1 cellular context compared by ENCODE assay signal in the genomic region with DNA sequence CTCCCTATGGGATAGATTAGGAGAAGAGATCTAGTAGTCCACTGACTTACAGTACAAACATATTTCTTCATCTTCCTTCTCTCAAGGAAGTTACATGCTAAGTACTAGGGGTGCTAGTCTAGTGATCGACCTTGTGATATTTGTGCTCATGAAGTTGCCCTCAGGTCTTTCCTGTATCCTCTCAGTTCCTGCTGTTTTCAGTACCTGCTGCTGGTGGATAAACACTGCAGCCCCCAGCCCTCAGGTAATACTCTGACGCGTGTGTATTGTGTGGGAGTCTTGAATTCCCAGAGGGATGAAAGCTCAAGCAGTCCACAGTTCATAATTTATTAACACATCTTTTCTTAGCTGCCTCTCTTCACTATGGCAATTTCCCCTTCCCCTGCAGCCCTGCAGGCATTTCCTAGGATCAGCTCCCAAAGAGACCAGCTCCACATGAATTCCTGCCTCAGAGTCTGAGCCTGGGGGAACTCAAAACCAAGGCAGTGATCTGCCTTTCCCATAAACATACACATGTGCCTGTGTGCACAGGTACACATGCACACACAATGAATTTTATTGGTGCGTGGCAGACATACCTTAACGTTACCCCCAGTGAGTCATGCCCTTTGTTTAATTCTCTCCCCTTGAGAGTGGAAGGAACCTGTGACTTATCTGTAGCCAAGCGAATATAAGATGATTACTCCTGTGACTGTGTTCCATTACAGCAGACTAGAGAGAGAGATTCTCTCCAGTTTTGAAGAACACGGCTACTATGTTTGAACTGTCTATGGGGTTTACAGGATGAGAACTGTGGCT.
TF ChIP-seq lines count a peak whose summit lies in the region.

No MANE protein-coding gene starts in this region.

TF ChIP-seq in HepG2, 621 proteins besides CTCF, POLR2A, EP300 and RAD21:
- TF ChIP-seq ZNF3 (CRISPR knock-in tag; IDR thresholded peaks at IDR 0.05) (no peak), JDP2 (CRISPR knock-in tag; IDR thresholded peaks at IDR 0.05; ENCODE audit: borderline replicate concordance) (no peak), ZZZ3 (CRISPR knock-in tag; IDR thresholded peaks at IDR 0.05; ENCODE audit: borderline replicate concordance) (no peak), MTF1 (CRISPR knock-in tag; IDR thresholded peaks at IDR 0.05) (no peak), SETDB1 (CRISPR knock-in tag; IDR thresholded peaks at IDR 0.05; ENCODE audit: borderline replicate concordance) (no peak), HNRNPLL (IDR thresholded peaks at IDR 0.05; ENCODE audit: low read depth, low read length, poor library complexity, severe bottlenecking) (no peak), DBP (CRISPR knock-in tag; IDR thresholded peaks at IDR 0.05; ENCODE audit: not compliant biosample characterization) (no peak), CCAR2 (optimal IDR thresholded peaks at IDR 0.05; ENCODE audit: low read depth, low read length) (no peak), CENPBD1 (CRISPR knock-in tag; IDR thresholded peaks at IDR 0.05; ENCODE audit: borderline replicate concordance, low read depth) (no peak), MED8 (CRISPR knock-in tag; IDR thresholded peaks at IDR 0.05; ENCODE audit: insufficient replicate concordance) (no peak), ELF3 (CRISPR knock-in tag; IDR thresholded peaks at IDR 0.05) (no peak), ZNF776 (CRISPR knock-in tag; IDR thresholded peaks at IDR 0.05) (no peak), THAP9 (CRISPR knock-in tag; IDR thresholded peaks at IDR 0.05; ENCODE audit: borderline replicate concordance) (no peak)
- TF ChIP-seq, protein P1, sequence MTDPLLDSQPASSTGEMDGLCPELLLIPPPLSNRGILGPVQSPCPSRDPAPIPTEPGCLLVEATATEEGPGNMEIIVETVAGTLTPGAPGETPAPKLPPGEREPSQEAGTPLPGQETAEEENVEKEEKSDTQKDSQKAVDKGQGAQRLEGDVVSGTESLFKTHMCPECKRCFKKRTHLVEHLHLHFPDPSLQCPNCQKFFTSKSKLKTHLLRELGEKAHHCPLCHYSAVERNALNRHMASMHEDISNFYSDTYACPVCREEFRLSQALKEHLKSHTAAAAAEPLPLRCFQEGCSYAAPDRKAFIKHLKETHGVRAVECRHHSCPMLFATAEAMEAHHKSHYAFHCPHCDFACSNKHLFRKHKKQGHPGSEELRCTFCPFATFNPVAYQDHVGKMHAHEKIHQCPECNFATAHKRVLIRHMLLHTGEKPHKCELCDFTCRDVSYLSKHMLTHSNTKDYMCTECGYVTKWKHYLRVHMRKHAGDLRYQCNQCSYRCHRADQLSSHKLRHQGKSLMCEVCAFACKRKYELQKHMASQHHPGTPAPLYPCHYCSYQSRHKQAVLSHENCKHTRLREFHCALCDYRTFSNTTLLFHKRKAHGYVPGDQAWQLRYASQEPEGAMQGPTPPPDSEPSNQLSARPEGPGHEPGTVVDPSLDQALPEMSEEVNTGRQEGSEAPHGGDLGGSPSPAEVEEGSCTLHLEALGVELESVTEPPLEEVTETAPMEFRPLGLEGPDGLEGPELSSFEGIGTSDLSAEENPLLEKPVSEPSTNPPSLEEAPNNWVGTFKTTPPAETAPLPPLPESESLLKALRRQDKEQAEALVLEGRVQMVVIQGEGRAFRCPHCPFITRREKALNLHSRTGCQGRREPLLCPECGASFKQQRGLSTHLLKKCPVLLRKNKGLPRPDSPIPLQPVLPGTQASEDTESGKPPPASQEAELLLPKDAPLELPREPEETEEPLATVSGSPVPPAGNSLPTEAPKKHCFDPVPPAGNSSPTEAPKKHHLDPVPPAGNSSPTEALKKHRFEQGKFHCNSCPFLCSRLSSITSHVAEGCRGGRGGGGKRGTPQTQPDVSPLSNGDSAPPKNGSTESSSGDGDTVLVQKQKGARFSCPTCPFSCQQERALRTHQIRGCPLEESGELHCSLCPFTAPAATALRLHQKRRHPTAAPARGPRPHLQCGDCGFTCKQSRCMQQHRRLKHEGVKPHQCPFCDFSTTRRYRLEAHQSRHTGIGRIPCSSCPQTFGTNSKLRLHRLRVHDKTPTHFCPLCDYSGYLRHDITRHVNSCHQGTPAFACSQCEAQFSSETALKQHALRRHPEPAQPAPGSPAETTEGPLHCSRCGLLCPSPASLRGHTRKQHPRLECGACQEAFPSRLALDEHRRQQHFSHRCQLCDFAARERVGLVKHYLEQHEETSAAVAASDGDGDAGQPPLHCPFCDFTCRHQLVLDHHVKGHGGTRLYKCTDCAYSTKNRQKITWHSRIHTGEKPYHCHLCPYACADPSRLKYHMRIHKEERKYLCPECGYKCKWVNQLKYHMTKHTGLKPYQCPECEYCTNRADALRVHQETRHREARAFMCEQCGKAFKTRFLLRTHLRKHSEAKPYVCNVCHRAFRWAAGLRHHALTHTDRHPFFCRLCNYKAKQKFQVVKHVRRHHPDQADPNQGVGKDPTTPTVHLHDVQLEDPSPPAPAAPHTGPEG (CRISPR knock-in tag; IDR thresholded peaks at IDR 0.05): no peak
